1 cellular context compared by ENCODE assay signal in genomic region chr17:64614266-64615011, GRCh38.
TF ChIP-seq lines count a peak whose summit lies in the region.

No MANE protein-coding gene starts in this region.

TF ChIP-seq in SK-N-SH, 30 proteins besides CTCF, POLR2A, EP300 and RAD21 (continued from another document):
- TF ChIP-seq, protein P1, sequence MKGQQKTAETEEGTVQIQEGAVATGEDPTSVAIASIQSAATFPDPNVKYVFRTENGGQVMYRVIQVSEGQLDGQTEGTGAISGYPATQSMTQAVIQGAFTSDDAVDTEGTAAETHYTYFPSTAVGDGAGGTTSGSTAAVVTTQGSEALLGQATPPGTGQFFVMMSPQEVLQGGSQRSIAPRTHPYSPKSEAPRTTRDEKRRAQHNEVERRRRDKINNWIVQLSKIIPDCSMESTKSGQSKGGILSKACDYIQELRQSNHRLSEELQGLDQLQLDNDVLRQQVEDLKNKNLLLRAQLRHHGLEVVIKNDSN (IDR thresholded peaks at IDR 0.05; ENCODE audit: borderline replicate concordance, low read depth), result no peak
- no peak for TF ChIP-seq FOXM1 (IDR thresholded peaks at IDR 0.05; ENCODE audit: low read depth)
- TF ChIP-seq TCF12 (IDR thresholded peaks at IDR 0.05), result no peak
- no peak for TF ChIP-seq ELF1 (IDR thresholded peaks at IDR 0.05)
- no peak for TF ChIP-seq RFX5 (IDR thresholded peaks at IDR 0.05; ENCODE audit: low read length)
- TF ChIP-seq RXRA (IDR thresholded peaks at IDR 0.05; ENCODE audit: borderline replicate concordance, low read depth), result no peak
- TF ChIP-seq GABPA (IDR thresholded peaks at IDR 0.05; ENCODE audit: low read depth), result no peak
- TF ChIP-seq, protein P2, sequence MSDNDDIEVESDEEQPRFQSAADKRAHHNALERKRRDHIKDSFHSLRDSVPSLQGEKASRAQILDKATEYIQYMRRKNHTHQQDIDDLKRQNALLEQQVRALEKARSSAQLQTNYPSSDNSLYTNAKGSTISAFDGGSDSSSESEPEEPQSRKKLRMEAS (IDR thresholded peaks at IDR 0.05; ENCODE audit: low read depth), result no peak
- TF ChIP-seq MXI1 (IDR thresholded peaks at IDR 0.05; ENCODE audit: low read depth, low read length), result no peak
- no peak for TF ChIP-seq SIN3A (IDR thresholded peaks at IDR 0.05; ENCODE audit: borderline replicate concordance, low read depth, low read length)
- TF ChIP-seq ZBTB33 (IDR thresholded peaks at IDR 0.05; ENCODE audit: borderline replicate concordance, low read depth), result no peak
- no peak for TF ChIP-seq REST (IDR thresholded peaks at IDR 0.05; ENCODE audit: low read depth, low read length)
- TF ChIP-seq, protein P3, sequence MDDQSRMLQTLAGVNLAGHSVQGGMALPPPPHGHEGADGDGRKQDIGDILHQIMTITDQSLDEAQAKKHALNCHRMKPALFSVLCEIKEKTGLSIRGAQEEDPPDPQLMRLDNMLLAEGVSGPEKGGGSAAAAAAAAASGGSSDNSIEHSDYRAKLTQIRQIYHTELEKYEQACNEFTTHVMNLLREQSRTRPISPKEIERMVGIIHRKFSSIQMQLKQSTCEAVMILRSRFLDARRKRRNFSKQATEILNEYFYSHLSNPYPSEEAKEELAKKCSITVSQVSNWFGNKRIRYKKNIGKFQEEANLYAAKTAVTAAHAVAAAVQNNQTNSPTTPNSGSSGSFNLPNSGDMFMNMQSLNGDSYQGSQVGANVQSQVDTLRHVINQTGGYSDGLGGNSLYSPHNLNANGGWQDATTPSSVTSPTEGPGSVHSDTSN (IDR thresholded peaks at IDR 0.05), result no peak
- no peak for TF ChIP-seq GATA2 (CRISPR knock-in tag; IDR thresholded peaks at IDR 0.05)
- TF ChIP-seq NFIC (IDR thresholded peaks at IDR 0.05; ENCODE audit: borderline replicate concordance), result no peak
- no peak for TF ChIP-seq EZH2phosphoT487 (IDR thresholded peaks at IDR 0.05; ENCODE audit: borderline replicate concordance, low read depth)
